In genomic region chr19:12789098-12789903, GRCh38 we compare ENCODE assay signal across 1 cellular context.
TF ChIP-seq lines count a peak whose summit lies in the region.

No MANE protein-coding gene starts in this region.

TF ChIP-seq in GM12878, 131 proteins besides CTCF, POLR2A, EP300 and RAD21 (continued from another document):
- TF ChIP-seq ZNF592 (IDR thresholded peaks at IDR 0.05) (no peak), SPI1 (IDR thresholded peaks at IDR 0.05; ENCODE audit: borderline replicate concordance, insufficient read depth, low read depth, low read length) (no peak), NBN (IDR thresholded peaks at IDR 0.05) (peak; percentile 90; the same call in 1 of the 2 replicates), EGR1 (IDR thresholded peaks at IDR 0.05; ENCODE audit: borderline replicate concordance in 1 of 2, low read depth in 2 of 2, low read length in 2 of 2) (peak in 1 of 2 experiments; percentile 27; a peak in 1 of 3 replicates), ATF7 (IDR thresholded peaks at IDR 0.05; ENCODE audit: low read depth) (no peak; the same call in 1 of the 2 replicates), ESRRA (IDR thresholded peaks at IDR 0.05; ENCODE audit: low read length) (0 out of 2 replicates have a peak, but pooled peaks have one; percentile 30), BHLHE40 (IDR thresholded peaks at IDR 0.05; ENCODE audit: borderline replicate concordance in 1 of 2, low read depth in 2 of 2, low read length in 1 of 2) (no peak)
